Comparison of ENCODE assay signal across 18 cellular contexts in genomic region chrX:74286950-74287349, GRCh38. TPM values are rescaled to one million over a fixed set of nuclear protein-coding genes. Genes with fewer than 3 reads are reported as not detected.
A peak's percentile ranks its signal among the peaks of the same experiment; 100 is the strongest.
DNase-seq lines count a peak whose midpoint lies in the region; ATAC-seq, FAIRE-seq and TF ChIP-seq lines count a peak whose summit lies in the region.
"Had no signal": no experiment of that assay in that cellular context is flagged by ENCODE, and none has a peak within 500 bp of the region (broad histone marks: within the 10 kb centered on the region; RNA-seq: fewer than 3 reads in every experiment).

No MANE protein-coding gene starts in this region.

- no peak overlapping the region for H3K9ac ChIP-seq in HepG2 (ENCODE audit: insufficient read depth, low read depth, low read length)

- DNase-seq in AG04449 (ENCODE audit: low read depth, low spot score) = peak; percentile 4
- peak; percentile 26 for DNase-seq in brain microvascular endothelial cell
- DNase-seq in HepG2 (ENCODE audit: low spot score) = peak; percentile 1
- no peak for DNase-seq in effector memory CD4-positive, alpha-beta T cell
- DNase-seq in H7 = no peak
- DNase-seq in glutamatergic neuron = no peak
- DNase-seq in SKM-1 (lab: John Stamatoyannopoulos, UW; ENCODE audit: unreplicated experiment) = no peak
- DNase-seq: activated CD4-positive, alpha-beta T cell treated with anti-CD3 and anti-CD28 coated beads, Interleukin-2, amount 50 U/mL, for 4 hours; cortex of kidney; left ventricle myocardium inferior; naive B cell; NCI-H1105 had no signal

- no peaks in the 10 kb centered on the region for H4K20me1 ChIP-seq in HepG2 (ENCODE audit: insufficient read depth, low read length)

- in situ Hi-C loops in brain microvascular endothelial cell (cut with HindIII; ENCODE audit: low pct_ligation_motif_present, low sequenced_read_pairs) = no loop called here
- in situ Hi-C loops in HepG2 (cut with HindIII; ENCODE audit: extremely low pct_ligation_motif_present, low pct_unique_long_range_greater_than_20kb) = no loop called here

- H3K27ac Mint-ChIP-seq in glutamatergic neuron (ENCODE audit: unreplicated experiment) = no peak overlapping the region
- H3K27ac Mint-ChIP-seq: activated T-helper 1 cell treated with anti-CD3 and anti-CD28 coated beads, Interleukin-12 subunit alpha, Interleukin-12 subunit beta, Interleukin-2, Interleukin-4 antibody, amounts not matched to agents 30 ng/mL and 10 ng/mL and 1 ng/mL, durations not matched to agents 14 hours and 24 hours and 36 hours; naive B cell had no signal

- H3K4me1 ChIP-seq in HEK293 (ENCODE audit: control insufficient read depth, insufficient read depth, low read length) (0 out of 2 replicates have a peak, but pooled peaks cover 3% of the 10 kb centered on the region), HepG2 (ENCODE audit: insufficient read depth, low read length) (peaks cover 29% of the 10 kb centered on the region)
- no peaks in the 10 kb centered on the region for H3K4me1 ChIP-seq in effector memory CD4-positive, alpha-beta T cell (ENCODE audit: control insufficient read depth, insufficient read depth, low read length, poor library complexity, severe bottlenecking)
- H3K4me1 ChIP-seq: SJSA1 had no signal

- no peak overlapping the region for H3K4me3 Mint-ChIP-seq in glutamatergic neuron (ENCODE audit: unreplicated experiment)
- H3K4me3 Mint-ChIP-seq: activated T-helper 1 cell treated with anti-CD3 and anti-CD28 coated beads, Interleukin-12 subunit alpha, Interleukin-12 subunit beta, Interleukin-2, Interleukin-4 antibody, amounts not matched to agents 30 ng/mL and 10 ng/mL and 1 ng/mL, durations not matched to agents 14 hours and 24 hours and 36 hours had no signal

- TF ChIP-seq EP300 in HepG2 (IDR thresholded peaks at IDR 0.05; ENCODE audit: low read depth in 2 of 2, low read length in 2 of 2) (no peak), HepG2 (CRISPR knock-in tag; IDR thresholded peaks at IDR 0.05; ENCODE audit: borderline replicate concordance) (no peak)

- no peak overlapping the region for H3K4me2 ChIP-seq in HepG2 (ENCODE audit: low read depth, low read length)

- POLR2A ChIA-PET in AG04449 (lab: Yijun Ruan, JAX) = no interaction called here
- POLR2A ChIA-PET in HEK293 (lab: Yijun Ruan, JAX) = no interaction called here
- POLR2A ChIA-PET in HepG2 (lab: Yijun Ruan, JAX) = no interaction called here

- H3K27ac ChIP-seq in HEK293 (ENCODE audit: extremely low read depth, low read depth, low read length) (no peak overlapping the region), brain microvascular endothelial cell (no peak overlapping the region), HepG2 (ENCODE audit: extremely low read length, insufficient read depth, low read length) (no peak overlapping the region)
- no peak overlapping the region for H3K27ac ChIP-seq in effector memory CD4-positive, alpha-beta T cell (ENCODE audit: insufficient read depth, low read length, poor library complexity, severe bottlenecking)
- H3K27ac ChIP-seq: left ventricle myocardium inferior, SJSA1 had no signal

- H3K4me1 Mint-ChIP-seq in glutamatergic neuron (ENCODE audit: low read depth, unreplicated experiment) = peaks cover 14% of the 10 kb centered on the region

- H3K27me3 Mint-ChIP-seq in glutamatergic neuron (ENCODE audit: unreplicated experiment) = peaks cover 4% of the 10 kb centered on the region
- H3K27me3 Mint-ChIP-seq: naive B cell had no signal

- no peak for TF ChIP-seq POLR2A in HepG2 (IDR thresholded peaks at IDR 0.05; ENCODE audit: insufficient read depth in 1 of 2, low read depth in 2 of 2, low read length in 2 of 2)

- no peak for TF ChIP-seq CTCF in AG04449 (IDR thresholded peaks at IDR 0.05; ENCODE audit: insufficient read depth, low read length, missing control alignments)
- no peak for TF ChIP-seq CTCF in HEK293 (tag by site-specific recombination; IDR thresholded peaks at IDR 0.05)
- TF ChIP-seq CTCF in brain microvascular endothelial cell (IDR thresholded peaks at IDR 0.05; ENCODE audit: low read depth, low read length, missing control alignments) = no peak
- TF ChIP-seq CTCF in HepG2 (CRISPR knock-in tag; IDR thresholded peaks at IDR 0.05) = no peak
- TF ChIP-seq CTCF in glutamatergic neuron (IDR thresholded peaks at IDR 0.05; ENCODE audit: partially characterized antibody, unreplicated experiment) = no peak

- CTCF ChIA-PET in AG04449 (lab: Yijun Ruan, JAX) = no interaction called here
- CTCF ChIA-PET in HEK293 (lab: Yijun Ruan, JAX) = interaction anchor here (0.5 kb wide), 1 partner anchor 57 kb away, joined by 3 read pairs; no protein-coding TSS in a partner anchor
- CTCF ChIA-PET in HepG2 (lab: Yijun Ruan, JAX; ENCODE audit: low intra/inter-chr PET ratio, low total read pairs) = no interaction called here

- H2AFZ ChIP-seq in HepG2 (ENCODE audit: low read length) = no peak overlapping the region

- no peaks in the 10 kb centered on the region for H3K9me3 ChIP-seq in HEK293 (ENCODE audit: control insufficient read depth, insufficient read depth, low read depth, low read length)
- H3K9me3 ChIP-seq in HepG2 (ENCODE audit: low read length) = no peaks in the 10 kb centered on the region
- H3K9me3 ChIP-seq in effector memory CD4-positive, alpha-beta T cell (ENCODE audit: control insufficient read depth, low read length) = no peaks in the 10 kb centered on the region
- H3K9me3 ChIP-seq: left ventricle myocardium inferior, SJSA1 had no signal

- ATAC-seq in HepG2 = no peak
- ATAC-seq: esophagus mucosa had no signal

- intact Hi-C loops in HepG2 (cut with micrococcal nuclease; ENCODE audit: unreplicated experiment) = no loop called here

- TF ChIP-seq RAD21 in HepG2 (CRISPR knock-in tag; IDR thresholded peaks at IDR 0.05) = no peak

- H3K27me3 ChIP-seq in brain microvascular endothelial cell (replicated peaks) (no peaks in the 10 kb centered on the region), HepG2 (ENCODE audit: control insufficient read depth in 1 of 2, insufficient read depth in 2 of 2, low read length in 2 of 2) (no peaks in the 10 kb centered on the region; a peak in 1 of 5 replicates), H7 (ENCODE audit: control insufficient read depth, insufficient read depth, low read length) (no peaks in the 10 kb centered on the region)
- H3K27me3 ChIP-seq in effector memory CD4-positive, alpha-beta T cell (replicated peaks; ENCODE audit: control insufficient read depth, insufficient read depth, low read length, poor library complexity, severe bottlenecking) = no peaks in the 10 kb centered on the region
- H3K27me3 ChIP-seq: SJSA1 had no signal

- no TSS peak for BruUV-seq in HepG2 (replicated peaks; lab: Mats Ljungman, UMichigan)

- H3K36me3 ChIP-seq in HEK293 (ENCODE audit: control insufficient read depth in 2 of 2, insufficient read depth in 1 of 2, low read length in 2 of 2) (peaks cover 11 to 42% of the 10 kb centered on the region in 2 experiments), brain microvascular endothelial cell (replicated peaks) (peaks cover 6% of the 10 kb centered on the region), HepG2 (replicated peaks in 1 of 2; ENCODE audit: control insufficient read depth in 1 of 2, insufficient read depth in 2 of 2, low read length in 2 of 2) (peaks cover 0 to 20% of the 10 kb centered on the region in 2 experiments; a peak in 4 of 5 replicates), H7 (replicated peaks; ENCODE audit: control insufficient read depth, insufficient read depth, low read length) (peaks cover 4% of the 10 kb centered on the region; the same call in 1 of the 2 replicates)
- peaks cover 10% of the 10 kb centered on the region for H3K36me3 ChIP-seq in effector memory CD4-positive, alpha-beta T cell (ENCODE audit: control insufficient read depth, insufficient read depth, low read length)

- no peak overlapping the region for H3K4me3 ChIP-seq in AG04449 (ENCODE audit: low read depth, low read length)
- no peak overlapping the region for H3K4me3 ChIP-seq in HEK293 (ENCODE audit: low read depth, low read length)
- no peak overlapping the region for H3K4me3 ChIP-seq in brain microvascular endothelial cell (ENCODE audit: low read depth, low read length)
- H3K4me3 ChIP-seq in HepG2 (replicated peaks in 1 of 3; ENCODE audit: insufficient read depth in 1 of 3, low read depth in 2 of 3, low read length in 3 of 3) = no peak overlapping the region
- H3K4me3 ChIP-seq in effector memory CD4-positive, alpha-beta T cell (ENCODE audit: insufficient read depth, low read depth, low read length, poor library complexity, severe bottlenecking) = no peak overlapping the region
- H3K4me3 ChIP-seq in H7 (ENCODE audit: insufficient read depth, low read depth, low read length) = no peak overlapping the region
- H3K4me3 ChIP-seq: left ventricle myocardium inferior, SJSA1 had no signal

- peaks cover 6% of the 10 kb centered on the region for H3K9me3 Mint-ChIP-seq in glutamatergic neuron (ENCODE audit: unreplicated experiment)
- H3K9me3 Mint-ChIP-seq: activated T-helper 1 cell treated with anti-CD3 and anti-CD28 coated beads, Interleukin-12 subunit alpha, Interleukin-12 subunit beta, Interleukin-2, Interleukin-4 antibody, amounts not matched to agents 30 ng/mL and 10 ng/mL and 1 ng/mL, durations not matched to agents 14 hours and 24 hours and 36 hours; naive B cell had no signal

- FAIRE-seq in HepG2 (lab: Jason Lieb, UNC) = no peak
- FAIRE-seq: H1 had no signal

- peaks cover 90% of the 10 kb centered on the region for H3K79me2 ChIP-seq in HepG2 (ENCODE audit: insufficient read depth, low read length)

- H3K36me3 Mint-ChIP-seq in glutamatergic neuron (ENCODE audit: unreplicated experiment) = no peaks in the 10 kb centered on the region

RNA-seq across cellular contexts. Expression of gene ZCCHC13, which starts 17.0 kb away (rescaled TPM):
- not detected in 2 replicates for total RNA-seq in HepG2 (2016; rRNA removed; fragmentation: Illumina TruSeq; extraction: Trizol)
- not detected in 2 replicates for total RNA-seq in HepG2 (2016; cell fraction: cytosol; rRNA removed; fragmentation: Illumina TruSeq; extraction: Trizol; ENCODE audit: low read depth)
- not detected in 2 replicates for total RNA-seq in HepG2 (2016; cell fraction: insoluble cytoplasmic fraction; rRNA removed; fragmentation: Illumina TruSeq; extraction: Trizol)
- not detected in 2 replicates for total RNA-seq in HepG2 (2016; cell fraction: membrane; rRNA removed; fragmentation: Illumina TruSeq; extraction: Trizol)
- total RNA-seq in HepG2 (2016; cell fraction: nucleus; rRNA removed; fragmentation: Illumina TruSeq; extraction: Trizol) = not detected in 2 replicates
- polyA plus RNA-seq in HepG2 (2011; rRNA removed) = not detected in 2 replicates
- not detected in 2 replicates for polyA plus RNA-seq in HepG2 (2011; cell fraction: cytosol; rRNA removed)
- not detected in 2 replicates for polyA plus RNA-seq in HepG2 (2011; cell fraction: nucleus; rRNA removed)
- polyA plus RNA-seq in HepG2 (2012) = not detected in 2 replicates
- not detected in 2 replicates for polyA plus RNA-seq in HepG2 (2016; cell fraction: cytosol; fragmentation: Illumina TruSeq; extraction: Trizol; ENCODE audit: low read depth)
- not detected in 2 replicates for polyA plus RNA-seq in HepG2 (2016; cell fraction: insoluble cytoplasmic fraction; fragmentation: Illumina TruSeq; extraction: Trizol; ENCODE audit: low read depth)
- polyA plus RNA-seq in HepG2 (2016; cell fraction: membrane; fragmentation: Illumina TruSeq; extraction: Trizol; ENCODE audit: low read depth) = not detected in 2 replicates
- polyA plus RNA-seq in HepG2 (2016; cell fraction: nucleus; fragmentation: Illumina TruSeq; extraction: Trizol; ENCODE audit: insufficient read depth, low read depth) = not detected in 2 replicates
- polyA minus RNA-seq in HepG2 (2011; rRNA and poly(A)+ RNA removed; ENCODE audit: low replicate concordance) = not detected in 2 replicates
- polyA minus RNA-seq in HepG2 (2011; cell fraction: cytosol; rRNA and poly(A)+ RNA removed) = not detected in 2 replicates
- not detected in 2 replicates for polyA minus RNA-seq in HepG2 (2011; cell fraction: nucleus; rRNA and poly(A)+ RNA removed)
- not detected in 2 replicates for total RNA-seq in H7 (2014; rRNA removed; shearing (Covaris generic))
- total RNA-seq in glutamatergic neuron (ENCODE audit: unreplicated experiment) = not detected
- total RNA-seq: activated T-helper 1 cell treated with anti-CD3 and anti-CD28 coated beads, Interleukin-12 subunit alpha, Interleukin-12 subunit beta, Interleukin-2, Interleukin-4 antibody, amounts not matched to agents 30 ng/mL and 10 ng/mL and 1 ng/mL, durations not matched to agents 14 hours and 24 hours and 36 hours; esophagus mucosa; H1; left ventricle myocardium inferior; SJSA1 had no signal
- polyA plus RNA-seq: adipose tissue, H1 had no signal

Comparison
In these comparisons a context has a peak if more than half of its experiments do, and no peak if none do; other contexts are left out.
1. DNase-seq: peak in AG04449 (single experiment), brain microvascular endothelial cell (single experiment) and HepG2 (single experiment); none in effector memory CD4-positive, alpha-beta T cell (0 of 3), H7 (single experiment), glutamatergic neuron (single experiment) and SKM-1 (single experiment).